ENCODE assay signal across 1 cellular context in genomic region chr5:173789031-173789920, GRCh38.
TF ChIP-seq lines count a peak whose summit lies in the region.

No MANE protein-coding gene starts in this region.

TF ChIP-seq in HepG2, 621 proteins besides CTCF, POLR2A, EP300 and RAD21 (continued from another document):
- TF ChIP-seq ZGPAT (CRISPR knock-in tag; IDR thresholded peaks at IDR 0.05) (peak; percentile 58), MXD4 (CRISPR knock-in tag; IDR thresholded peaks at IDR 0.05) (peak; percentile 46; the same call in 1 of the 2 replicates), ZBTB39 (CRISPR knock-in tag; IDR thresholded peaks at IDR 0.05) (no peak), ELF3 (CRISPR knock-in tag; IDR thresholded peaks at IDR 0.05) (peak; percentile 74; the same call in 1 of the 2 replicates), ASH2L (IDR thresholded peaks at IDR 0.05; ENCODE audit: insufficient read length, low read depth, low read length) (peak; percentile 65), MYC (CRISPR knock-in tag; IDR thresholded peaks at IDR 0.05; ENCODE audit: borderline replicate concordance) (peak; percentile 76; the same call in 1 of the 2 replicates), ZNF816 (CRISPR knock-in tag; IDR thresholded peaks at IDR 0.05; ENCODE audit: borderline replicate concordance) (no peak), GPN1 (CRISPR knock-in tag; IDR thresholded peaks at IDR 0.05; ENCODE audit: borderline replicate concordance) (no peak), KLF6 (CRISPR knock-in tag; IDR thresholded peaks at IDR 0.05) (no peak), CSRNP1 (CRISPR knock-in tag; IDR thresholded peaks at IDR 0.05) (no peak), NR2F6 (IDR thresholded peaks at IDR 0.05) (peak; percentile 61; the same call in 1 of the 2 replicates), NR2F6 (CRISPR knock-in tag; IDR thresholded peaks at IDR 0.05) (peak; percentile 49; the same call in 1 of the 2 replicates), MAZ (IDR thresholded peaks at IDR 0.05; ENCODE audit: borderline replicate concordance, low read depth, low read length) (no peak), MAZ (CRISPR knock-in tag; IDR thresholded peaks at IDR 0.05; ENCODE audit: low read depth) (0 out of 2 replicates have a peak, but pooled peaks have one; percentile 33)
